Comparison of ENCODE assay signal across 13 cellular contexts in genomic region chr2:54979645-54980044, GRCh38.
DNase-seq lines count a peak whose midpoint lies in the region; ATAC-seq and TF ChIP-seq lines count a peak whose summit lies in the region.
"Had no signal": no experiment of that assay in that cellular context is flagged by ENCODE, and none has a peak within 500 bp of the region (broad histone marks: within the 10 kb centered on the region; RNA-seq: fewer than 3 reads in every experiment).

No MANE protein-coding gene starts in this region.

- no peaks in the 10 kb centered on the region for H3K27me3 ChIP-seq in GM23338 (ENCODE audit: insufficient read depth)
- H3K27me3 ChIP-seq in gastrocnemius medialis: no peaks in the 10 kb centered on the region
- no peaks in the 10 kb centered on the region for H3K27me3 ChIP-seq in HAP-1 (ENCODE audit: low read depth)

- no peak overlapping the region for H3K4me2 ChIP-seq in GM23338

- no peak for TF ChIP-seq POLR2A in gastrocnemius medialis (IDR thresholded peaks at IDR 0.05)

- no peak overlapping the region for H2AFZ ChIP-seq in GM23338

- no peaks in the 10 kb centered on the region for H3K9me3 Mint-ChIP-seq in GM23338
- H3K9me3 Mint-ChIP-seq: nephron progenitor cell had no signal

- H3K36me3 ChIP-seq in GM23338 (ENCODE audit: insufficient read depth): peaks cover 16% of the 10 kb centered on the region; the same call in 1 of the 2 replicates
- no peaks in the 10 kb centered on the region for H3K36me3 ChIP-seq in gastrocnemius medialis
- peaks cover 23% of the 10 kb centered on the region for H3K36me3 ChIP-seq in HAP-1 (replicated peaks)

- H3K4me3 ChIP-seq in GM23338 (no peak overlapping the region), gastrocnemius medialis (peak overlapping the region; percentile 37 to 39 (median 38)), HAP-1 (no peak overlapping the region)

- no peaks in the 10 kb centered on the region for H3K27me3 Mint-ChIP-seq in GM23338 (ENCODE audit: insufficient read depth, low read depth, poor library complexity)

- H3K4me1 Mint-ChIP-seq in GM23338: peaks cover 12% of the 10 kb centered on the region

- peaks cover 91% of the 10 kb centered on the region for H3K79me2 ChIP-seq in GM23338 (replicated peaks; ENCODE audit: insufficient read depth)

- in situ Hi-C loops in gastrocnemius medialis (cut with MboI; ENCODE audit: low sequenced_read_pairs in 4 of 4) (loop anchor here in 1 of 4 donors (25.0 kb wide), 1 partner anchor 867 kb away; the partner anchor contains the start of gene ACYP2), HAP-1 (cut with MboI; ENCODE audit: low sequenced_read_pairs) (no loop called here)

- H3K36me3 Mint-ChIP-seq in GM23338 (ENCODE audit: low read depth): peaks cover 18% of the 10 kb centered on the region; the same call in 2 of the 3 replicates

- ATAC-seq in GM23338 (no peak), gastrocnemius medialis (peak; percentile 38 to 52), GM21526 (IDR thresholded peaks at IDR 0.05; ENCODE audit: low FRiP score, unreplicated experiment) (no peak)

- no peaks in the 10 kb centered on the region for H3F3A ChIP-seq in GM23338 (replicated peaks; ENCODE audit: low read depth)

- H3K9me3 ChIP-seq in gastrocnemius medialis: no peaks in the 10 kb centered on the region
- no peaks in the 10 kb centered on the region for H3K9me3 ChIP-seq in HAP-1

- intact Hi-C loops in gastrocnemius medialis (cut with DNase I; ENCODE audit: low total_unique reads): loop anchor here (1.0 kb wide), 1 partner anchor 33 kb away; no protein-coding TSS in a partner anchor

- H4K20me1 ChIP-seq in GM23338 (replicated peaks; ENCODE audit: insufficient read depth): peaks cover 21% of the 10 kb centered on the region

- H3K4me1 ChIP-seq in GM23338 (ENCODE audit: insufficient read depth) (no peaks in the 10 kb centered on the region), gastrocnemius medialis (peaks cover 84 to 98% of the 10 kb centered on the region in 2 donors), HAP-1 (peaks cover 17% of the 10 kb centered on the region)

- peak overlapping the region; percentile 5; the same call in 1 of the 2 replicates for H3K27ac ChIP-seq in GM23338 (ENCODE audit: low read depth)
- peak overlapping the region; percentile 85 for H3K27ac ChIP-seq in VCaP
- H3K27ac ChIP-seq in gastrocnemius medialis: peak overlapping the region; percentile 89 to 94 (median 91)

- H3K27ac Mint-ChIP-seq in GM23338: no peak overlapping the region
- H3K27ac Mint-ChIP-seq: nephron progenitor cell had no signal

- no peak overlapping the region for H3K4me3 Mint-ChIP-seq in GM23338
- H3K4me3 Mint-ChIP-seq: nephron progenitor cell had no signal

- TF ChIP-seq CTCF in GM23338 (conservative IDR thresholded peaks at IDR 0.05; ENCODE audit: low read depth in 2 of 2): no peak
- TF ChIP-seq CTCF in VCaP (conservative IDR thresholded peaks at IDR 0.05): no peak
- no peak for TF ChIP-seq CTCF in gastrocnemius medialis (IDR thresholded peaks at IDR 0.05 in 4 of 5, conservative IDR thresholded peaks at IDR 0.05 in 1 of 5)

- H3K9me2 ChIP-seq in GM23338 (ENCODE audit: insufficient read depth): no peaks in the 10 kb centered on the region

- DNase-seq in GM23338 (ENCODE audit: low spot score): peak; percentile 42
- DNase-seq in inferior parietal cortex (ENCODE audit: extremely low spot score): peak; percentile 31
- DNase-seq in gastrocnemius medialis: peak; percentile 34 to 73
- DNase-seq in HAP-1 (ENCODE audit: low spot score in 2 of 2): no peak
- DNase-seq in NCI-H526 treated with DMSO at 0.1 percent for 48 hours (lab: John Stamatoyannopoulos, UW): no peak
- DNase-seq: activated CD4-positive, CD25-positive, alpha-beta regulatory T cell treated with anti-CD3 and anti-CD28 coated beads, Interleukin-2, amount 50 U/mL, for 72 hours; activated gamma-delta T cell; NCI-H510A treated with DMSO at 0.1 percent for 48 hours; nephron progenitor cell; SHP77; stimulated activated CD4-positive, alpha-beta T cell treated with anti-CD3 and anti-CD28 coated beads, Interleukin-2, amount 100 ng/mL, for 24 hours had no signal

TF ChIP-seq in GM23338, 12 proteins besides CTCF, POLR2A, EP300 and RAD21:
- TF ChIP-seq ZNF331 (CRISPR knock-in tag; IDR thresholded peaks at IDR 0.05; ENCODE audit: low read depth): no peak
- no peak for TF ChIP-seq EZH2phosphoT487 (IDR thresholded peaks at IDR 0.05; ENCODE audit: unreplicated experiment)
- no peak for TF ChIP-seq POLR2AphosphoS5 (IDR thresholded peaks at IDR 0.05; ENCODE audit: low read depth)
- TF ChIP-seq CREB1 (CRISPR knock-in tag; IDR thresholded peaks at IDR 0.05; ENCODE audit: low read depth): no peak
- no peak for TF ChIP-seq ZNF462 (CRISPR knock-in tag; IDR thresholded peaks at IDR 0.05)
- no peak for TF ChIP-seq NANOG (IDR thresholded peaks at IDR 0.05; ENCODE audit: borderline replicate concordance)
- no peak for TF ChIP-seq STAT1 (IDR thresholded peaks at IDR 0.05; ENCODE audit: unreplicated experiment)
- TF ChIP-seq EZH2 (IDR thresholded peaks at IDR 0.05; ENCODE audit: low read depth, unreplicated experiment): no peak
- TF ChIP-seq ZNF114 (CRISPR knock-in tag; IDR thresholded peaks at IDR 0.05): no peak
- no peak for TF ChIP-seq JUNB (IDR thresholded peaks at IDR 0.05; ENCODE audit: unreplicated experiment)
- no peak for TF ChIP-seq ETS1 (IDR thresholded peaks at IDR 0.05)

Comparison
In these comparisons a context has a peak if more than half of its experiments do, and no peak if none do; other contexts are left out.
1. ATAC-seq: peak in gastrocnemius medialis (2 of 2); none in GM23338 (single experiment) and GM21526 (single experiment).
2. DNase-seq: peak in GM23338 (single experiment), inferior parietal cortex (single experiment) and gastrocnemius medialis (2 of 2); none in HAP-1 (0 of 2) and NCI-H526 treated with DMSO at 0.1 percent for 48 hours (single experiment).
3. H3K27ac ChIP-seq: peak in every context shown above with its lines; median percentile 91 in gastrocnemius medialis; 85 in VCaP; 5 in GM23338.
4. H3K4me3 ChIP-seq: peak in gastrocnemius medialis (4 of 4); none in GM23338 (single experiment) and HAP-1 (single experiment).